Comparison of ENCODE assay signal across 1 cellular context in the genomic region with DNA sequence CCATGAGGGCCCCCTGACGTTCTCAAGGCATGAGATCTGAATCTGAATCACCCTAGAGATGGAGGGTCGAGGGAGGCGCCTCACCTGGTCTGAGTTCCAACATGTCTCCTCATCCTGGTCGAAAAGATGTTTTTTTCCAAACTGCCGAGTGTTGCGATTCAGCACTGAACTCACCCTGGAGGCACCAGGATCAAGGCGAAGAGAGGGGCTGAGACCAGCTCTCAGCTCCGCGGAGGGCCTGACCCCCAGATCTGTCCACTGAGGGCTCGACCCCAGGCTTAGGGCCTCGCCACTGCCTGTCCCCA.
TF ChIP-seq lines count a peak whose summit lies in the region.

No MANE protein-coding gene starts in this region.

TF ChIP-seq in A549, 52 proteins besides CTCF, POLR2A, EP300 and RAD21 (continued from another document):
- TF ChIP-seq ZNF302 (CRISPR knock-in tag; IDR thresholded peaks at IDR 0.05) (no peak), RCOR1 (IDR thresholded peaks at IDR 0.05; ENCODE audit: low read depth, low read length) (no peak), FOXS1 (CRISPR knock-in tag; IDR thresholded peaks at IDR 0.05) (no peak), HDAC2 (IDR thresholded peaks at IDR 0.05) (no peak), POLR2AphosphoS2 (conservative IDR thresholded peaks at IDR 0.05; ENCODE audit: low read length) (no peak), HOXB13 (CRISPR knock-in tag; IDR thresholded peaks at IDR 0.05; ENCODE audit: low read depth) (no peak), KDM5A (IDR thresholded peaks at IDR 0.05) (no peak), FOSB (CRISPR knock-in tag; IDR thresholded peaks at IDR 0.05) (no peak), ZFP36 (IDR thresholded peaks at IDR 0.05; ENCODE audit: borderline replicate concordance, partially characterized antibody) (no peak), ZC3H11A (IDR thresholded peaks at IDR 0.05) (no peak)
